Comparison of ENCODE assay signal across 22 cellular contexts in genomic region chr22:27709919-27710452, GRCh38.
A peak's percentile ranks its signal among the peaks of the same experiment; 100 is the strongest.
DNase-seq lines count a peak whose midpoint lies in the region; ATAC-seq, FAIRE-seq and TF ChIP-seq lines count a peak whose summit lies in the region.
"Had no signal": no experiment of that assay in that cellular context is flagged by ENCODE, and none has a peak within 500 bp of the region (broad histone marks: within the 10 kb centered on the region; RNA-seq: fewer than 3 reads in every experiment).

No MANE protein-coding gene starts in this region.

- H3K4me1 Mint-ChIP-seq in activated CD4-positive, alpha-beta T cell treated with anti-CD3 and anti-CD28 coated beads for 36 hours: no peaks in the 10 kb centered on the region
- H3K4me1 Mint-ChIP-seq in neural progenitor cell (peaks cover 39% of the 10 kb centered on the region), type B pancreatic cell (ENCODE audit: unreplicated experiment) (peaks cover 27% of the 10 kb centered on the region)

- peak; percentile 9 for DNase-seq in activated CD4-positive, alpha-beta T cell treated with anti-CD3 and anti-CD28 coated beads for 36 hours
- DNase-seq in activated CD4-positive, alpha-beta T cell treated with anti-CD3 and anti-CD28 coated beads for 4 hours: no peak
- DNase-seq in bronchial epithelial cell (ENCODE audit: low read depth) (no peak), neural progenitor cell (ENCODE audit: low spot score) (no peak), AG08395 (ENCODE audit: low spot score) (no peak), type B pancreatic cell (ENCODE audit: extremely low spot score, unreplicated experiment) (no peak), ACHN (no peak)
- DNase-seq: Caco-2; CD8-positive, alpha-beta T cell; MM.1S; NCI-H2029; NCI-H446 treated with DMSO at 0.1 percent for 48 hours; NCI-H526; Right ventricle myocardium superior; RPMI8226 had no signal

- H4K20me1 ChIP-seq in neural progenitor cell (ENCODE audit: low read depth): no peaks in the 10 kb centered on the region

- no peak overlapping the region for H3K4me3 Mint-ChIP-seq in activated CD4-positive, alpha-beta T cell treated with anti-CD3 and anti-CD28 coated beads for 36 hours
- H3K4me3 Mint-ChIP-seq in neural progenitor cell (peak overlapping the region; percentile 16), type B pancreatic cell (no peak overlapping the region)
- H3K4me3 Mint-ChIP-seq: CD8-positive, alpha-beta T cell had no signal

- H3K36me3 ChIP-seq in HEK293 (ENCODE audit: control insufficient read depth in 2 of 2, insufficient read depth in 1 of 2, low read length in 2 of 2): no peaks in the 10 kb centered on the region
- H3K36me3 ChIP-seq in bronchial epithelial cell (ENCODE audit: control insufficient read depth, insufficient read depth, low read length): no peaks in the 10 kb centered on the region
- H3K36me3 ChIP-seq in neural progenitor cell: no peaks in the 10 kb centered on the region
- H3K36me3 ChIP-seq: SJSA1 had no signal

- peak; percentile 51 for ATAC-seq in activated CD4-positive, alpha-beta T cell treated with anti-CD3 and anti-CD28 coated beads for 36 hours
- ATAC-seq: CD8-positive, alpha-beta T cell had no signal

- CTCF ChIA-PET in activated CD4-positive, alpha-beta T cell treated with anti-CD3 and anti-CD28 coated beads for 36 hours (lab: Charles Lee): no interaction called here
- CTCF ChIA-PET in HEK293 (lab: Yijun Ruan, JAX): no interaction called here

- H3K4me3 ChIP-seq in HEK293 (ENCODE audit: low read depth, low read length) (no peak overlapping the region), bronchial epithelial cell (ENCODE audit: low read depth, low read length) (no peak overlapping the region), neural progenitor cell (no peak overlapping the region)
- H3K4me3 ChIP-seq: SJSA1 had no signal

- intact Hi-C loops in activated CD4-positive, alpha-beta T cell treated with anti-CD3 and anti-CD28 coated beads for 36 hours (cut with DNase I, micrococcal nuclease): loop anchor here in 1 of 2 experiments (10.0 kb wide), 1 partner anchor 55 kb away; no protein-coding TSS in a partner anchor

- peak; percentile 18 for FAIRE-seq in bronchial epithelial cell (lab: Jason Lieb, UNC)
- FAIRE-seq: G401.6, H54, HTR-8/SVneo had no signal

- H3K79me2 ChIP-seq in neural progenitor cell (ENCODE audit: low read depth): no peaks in the 10 kb centered on the region

- POLR2A ChIA-PET in activated CD4-positive, alpha-beta T cell treated with anti-CD3 and anti-CD28 coated beads for 36 hours (lab: Charles Lee): no interaction called here
- POLR2A ChIA-PET in HEK293 (lab: Yijun Ruan, JAX): no interaction called here

- no peaks in the 10 kb centered on the region for H3K9me3 Mint-ChIP-seq in activated CD4-positive, alpha-beta T cell treated with anti-CD3 and anti-CD28 coated beads for 36 hours (ENCODE audit: low read depth)
- H3K9me3 Mint-ChIP-seq in neural progenitor cell (no peaks in the 10 kb centered on the region), type B pancreatic cell (no peaks in the 10 kb centered on the region)
- H3K9me3 Mint-ChIP-seq: CD8-positive, alpha-beta T cell had no signal

- in situ Hi-C loops in ACHN (cut with HindIII; ENCODE audit: low pct_ligation_motif_present, low pct_unique_long_range_greater_than_20kb, low sequenced_read_pairs): no loop called here

- TF ChIP-seq CTCF in HEK293 (tag by site-specific recombination; IDR thresholded peaks at IDR 0.05): no peak
- TF ChIP-seq CTCF in bronchial epithelial cell (IDR thresholded peaks at IDR 0.05; ENCODE audit: insufficient read depth, low read length, severe bottlenecking): no peak
- no peak for TF ChIP-seq CTCF in neural progenitor cell (IDR thresholded peaks at IDR 0.05)
- TF ChIP-seq CTCF in type B pancreatic cell (conservative IDR thresholded peaks at IDR 0.05): no peak

- H3K4me2 ChIP-seq in neural progenitor cell: no peak overlapping the region

- H3K27ac ChIP-seq in HEK293 (ENCODE audit: extremely low read depth, low read depth, low read length) (no peak overlapping the region), neural progenitor cell (no peak overlapping the region)
- H3K27ac ChIP-seq: 22Rv1, C4-2B, SJSA1 had no signal

- peaks cover 15% of the 10 kb centered on the region for H3F3A ChIP-seq in neural progenitor cell (ENCODE audit: low read depth)

- no peak overlapping the region for H3K9ac ChIP-seq in neural progenitor cell

- H3K4me1 ChIP-seq in HEK293 (ENCODE audit: control insufficient read depth, insufficient read depth, low read length) (peaks cover 9% of the 10 kb centered on the region), neural progenitor cell (peaks cover 29% of the 10 kb centered on the region)
- H3K4me1 ChIP-seq: Caco-2 had no signal

- no peak overlapping the region for H2AFZ ChIP-seq in neural progenitor cell (replicated peaks)

- H3K27me3 Mint-ChIP-seq in activated CD4-positive, alpha-beta T cell treated with anti-CD3 and anti-CD28 coated beads for 36 hours: peaks cover 10% of the 10 kb centered on the region
- H3K27me3 Mint-ChIP-seq in neural progenitor cell (ENCODE audit: insufficient read depth, low read depth): peaks cover 17% of the 10 kb centered on the region
- peaks cover 19% of the 10 kb centered on the region for H3K27me3 Mint-ChIP-seq in type B pancreatic cell

- H3K9me3 ChIP-seq in HEK293 (ENCODE audit: control insufficient read depth, insufficient read depth, low read depth, low read length): no peaks in the 10 kb centered on the region
- no peaks in the 10 kb centered on the region for H3K9me3 ChIP-seq in neural progenitor cell (ENCODE audit: low read depth)
- H3K9me3 ChIP-seq: Caco-2, SJSA1 had no signal

- H3K36me3 Mint-ChIP-seq in activated CD4-positive, alpha-beta T cell treated with anti-CD3 and anti-CD28 coated beads for 36 hours (ENCODE audit: low read depth): no peaks in the 10 kb centered on the region
- H3K36me3 Mint-ChIP-seq in neural progenitor cell: no peaks in the 10 kb centered on the region
- H3K36me3 Mint-ChIP-seq in type B pancreatic cell: no peaks in the 10 kb centered on the region
- H3K36me3 Mint-ChIP-seq: CD8-positive, alpha-beta T cell had no signal

- no peak overlapping the region for H3K27ac Mint-ChIP-seq in activated CD4-positive, alpha-beta T cell treated with anti-CD3 and anti-CD28 coated beads for 36 hours
- H3K27ac Mint-ChIP-seq in neural progenitor cell (no peak overlapping the region), type B pancreatic cell (no peak overlapping the region)
- H3K27ac Mint-ChIP-seq: CD8-positive, alpha-beta T cell had no signal

- H3K27me3 ChIP-seq in bronchial epithelial cell (ENCODE audit: control insufficient read depth, insufficient read depth, low read length): no peaks in the 10 kb centered on the region
- H3K27me3 ChIP-seq in neural progenitor cell: no peaks in the 10 kb centered on the region
- H3K27me3 ChIP-seq: SJSA1 had no signal

TF ChIP-seq in HEK293, 187 proteins besides CTCF, POLR2A, EP300 and RAD21:
- TF ChIP-seq PRDM2 (tag by site-specific recombination; IDR thresholded peaks at IDR 0.05; ENCODE audit: borderline replicate concordance) (no peak), ZFHX2 (tag by site-specific recombination; conservative IDR thresholded peaks at IDR 0.05) (0 out of 2 replicates have a peak, but pooled peaks have one; percentile 5), RBAK (tag by site-specific recombination; IDR thresholded peaks at IDR 0.05) (peak; percentile 92), EGR2 (tag by site-specific recombination; IDR thresholded peaks at IDR 0.05; ENCODE audit: low read depth) (peak; percentile 25; the same call in 1 of the 2 replicates), ZNF311 (tag by site-specific recombination; IDR thresholded peaks at IDR 0.05; ENCODE audit: borderline replicate concordance) (no peak)
